10 cellular contexts compared by ENCODE assay signal in genomic region chr6:42313941-42314570, GRCh38.
DNase-seq lines count a peak whose midpoint lies in the region; ATAC-seq and TF ChIP-seq lines count a peak whose summit lies in the region.
"Had no signal": no experiment of that assay in that cellular context is flagged by ENCODE, and none has a peak within 500 bp of the region (broad histone marks: within the 10 kb centered on the region; RNA-seq: fewer than 3 reads in every experiment).

No MANE protein-coding gene starts in this region.

- no peaks in the 10 kb centered on the region for H3K36me3 ChIP-seq in left ventricle myocardium inferior
- H3K36me3 ChIP-seq in uterus: no peaks in the 10 kb centered on the region

- no peaks in the 10 kb centered on the region for H3K9me3 Mint-ChIP-seq in T-helper 2 cell treated with Interferon-gamma antibody and Interleukin-4, amounts not matched to agents 5 μg/mL and 100 μg/mL, for 36 hours

- ATAC-seq in Right ventricle myocardium inferior (no peak), T-helper 17 cell (no peak)

- peaks cover 3% of the 10 kb centered on the region for H3K36me3 Mint-ChIP-seq in T-helper 17 cell (ENCODE audit: low read depth)
- H3K36me3 Mint-ChIP-seq in T-helper 2 cell treated with Interferon-gamma antibody and Interleukin-4, amounts not matched to agents 5 μg/mL and 100 μg/mL, for 36 hours (ENCODE audit: low read depth): peaks cover 16% of the 10 kb centered on the region

- H3K4me3 ChIP-seq in left ventricle myocardium inferior (no peak overlapping the region), uterus (no peak overlapping the region)

- H3K27me3 ChIP-seq in left ventricle myocardium inferior (ENCODE audit: low read depth): no peaks in the 10 kb centered on the region
- no peaks in the 10 kb centered on the region for H3K27me3 ChIP-seq in uterus

- no peak for TF ChIP-seq POLR2A in uterus (IDR thresholded peaks at IDR 0.05)

- TF ChIP-seq CTCF in left ventricle myocardium inferior (IDR thresholded peaks at IDR 0.05; ENCODE audit: borderline replicate concordance) (no peak), uterus (IDR thresholded peaks at IDR 0.05) (no peak)

- intact Hi-C loops in left ventricle myocardium inferior (cut with micrococcal nuclease) (no loop called here), Right ventricle myocardium inferior (cut with DNase I) (no loop called here), uterus (cut with DNase I; ENCODE audit: low total_unique reads) (no loop called here)

- H3K27me3 Mint-ChIP-seq in T-helper 17 cell: no peaks in the 10 kb centered on the region
- H3K27me3 Mint-ChIP-seq in T-helper 2 cell treated with Interferon-gamma antibody and Interleukin-4, amounts not matched to agents 5 μg/mL and 100 μg/mL, for 36 hours (ENCODE audit: low read depth): no peaks in the 10 kb centered on the region

- H3K9me3 ChIP-seq in left ventricle myocardium inferior (replicated peaks): no peaks in the 10 kb centered on the region
- no peaks in the 10 kb centered on the region for H3K9me3 ChIP-seq in T-helper 17 cell (ENCODE audit: control insufficient read depth, low read length, poor library complexity, severe bottlenecking)
- no peaks in the 10 kb centered on the region for H3K9me3 ChIP-seq in uterus

- H3K4me1 Mint-ChIP-seq in T-helper 17 cell: peaks cover 31% of the 10 kb centered on the region
- H3K4me1 Mint-ChIP-seq in T-helper 2 cell treated with Interferon-gamma antibody and Interleukin-4, amounts not matched to agents 5 μg/mL and 100 μg/mL, for 36 hours (ENCODE audit: low read depth): peaks cover 35% of the 10 kb centered on the region

- peak overlapping the region; percentile 71 for H3K27ac ChIP-seq in left ventricle myocardium inferior (replicated peaks)
- H3K27ac ChIP-seq in uterus: peak overlapping the region; percentile 56 to 68

- DNase-seq in left ventricle myocardium inferior: no peak
- no peak for DNase-seq in Right ventricle myocardium inferior (ENCODE audit: missing footprints)
- no peak for DNase-seq in T-helper 17 cell
- DNase-seq in iris pigment epithelial cell (ENCODE audit: low read depth): peak; percentile 50
- no peak for DNase-seq in uterus
- no peak for DNase-seq in effector CD4-positive, alpha-beta T cell
- no peak for DNase-seq in T-helper 2 cell treated with Interferon-gamma antibody and Interleukin-4, amounts not matched to agents 5 μg/mL and 100 μg/mL, for 36 hours (ENCODE audit: low spot score)
- no peak for DNase-seq in SIG-M5 treated with dmso at 0.1 percent for 504 hours (lab: John Stamatoyannopoulos, UW; ENCODE audit: unreplicated experiment)
- DNase-seq: activated CD8-positive, alpha-beta memory T cell treated with anti-CD3 and anti-CD28 coated beads, Interleukin-2, amount 50 U/mL, for 48 hours; C1 segment of cervical spinal cord had no signal

- H3K4me1 ChIP-seq in left ventricle myocardium inferior (peaks cover 23% of the 10 kb centered on the region), uterus (peaks cover 4 to 6% of the 10 kb centered on the region in 2 donors)

- no peak overlapping the region for H3K4me3 Mint-ChIP-seq in T-helper 17 cell
- H3K4me3 Mint-ChIP-seq in T-helper 2 cell treated with Interferon-gamma antibody and Interleukin-4, amounts not matched to agents 5 μg/mL and 100 μg/mL, for 36 hours: no peak overlapping the region

- peak overlapping the region; percentile 74 for H3K27ac Mint-ChIP-seq in T-helper 17 cell
- no peak overlapping the region for H3K27ac Mint-ChIP-seq in T-helper 2 cell treated with Interferon-gamma antibody and Interleukin-4, amounts not matched to agents 5 μg/mL and 100 μg/mL, for 36 hours
